Comparison of ENCODE assay signal across 8 cellular contexts in genomic region chr1:51729824-51730284, GRCh38.
DNase-seq lines count a peak whose midpoint lies in the region; ATAC-seq and FAIRE-seq lines count a peak whose summit lies in the region.

No MANE protein-coding gene starts in this region.

- no peaks in the 10 kb centered on the region for H3K27me3 Mint-ChIP-seq in activated T-helper 17 cell treated with anti-CD3 and anti-CD28 coated beads, Interleukin-2, amount 50 U/mL, for 72 hours

- peak overlapping the region; percentile 5 to 25 (median 17) for H3K9ac ChIP-seq in skeletal muscle tissue (ENCODE audit: low read depth in 1 of 3, low read length in 3 of 3)

- no peaks in the 10 kb centered on the region for H3K36me3 Mint-ChIP-seq in activated T-helper 17 cell treated with anti-CD3 and anti-CD28 coated beads, Interleukin-2, amount 50 U/mL, for 72 hours (ENCODE audit: low read depth)

- no peak for FAIRE-seq in HTR-8/SVneo (lab: Jason Lieb, UNC)

- peak overlapping the region; percentile 92 for H3K4me3 Mint-ChIP-seq in activated T-helper 17 cell treated with anti-CD3 and anti-CD28 coated beads, Interleukin-2, amount 50 U/mL, for 72 hours

- no peaks in the 10 kb centered on the region for H3K9me3 Mint-ChIP-seq in activated T-helper 17 cell treated with anti-CD3 and anti-CD28 coated beads, Interleukin-2, amount 50 U/mL, for 72 hours

- peak; percentile 19 for ATAC-seq in GM19463 (IDR thresholded peaks at IDR 0.05; ENCODE audit: unreplicated experiment)
- peak; percentile 36 for ATAC-seq in activated T-helper 17 cell treated with anti-CD3 and anti-CD28 coated beads, Interleukin-2, amount 50 U/mL, for 72 hours (replicated peaks)

- peaks cover 22 to 31% (median 26%) of the 10 kb centered on the region in 3 donors for H3K4me1 ChIP-seq in skeletal muscle tissue (ENCODE audit: control insufficient read depth in 3 of 3, insufficient read depth in 3 of 3, low read length in 3 of 3)

- no peaks in the 10 kb centered on the region for H3K36me3 ChIP-seq in skeletal muscle tissue (ENCODE audit: control insufficient read depth in 3 of 3, insufficient read depth in 3 of 3, low read length in 3 of 3)

- peak overlapping the region; percentile 89 for H3K27ac Mint-ChIP-seq in activated T-helper 17 cell treated with anti-CD3 and anti-CD28 coated beads, Interleukin-2, amount 50 U/mL, for 72 hours

- no peaks in the 10 kb centered on the region for H3K27me3 ChIP-seq in skeletal muscle tissue (ENCODE audit: control insufficient read depth in 3 of 3, insufficient read depth in 3 of 3, low read length in 3 of 3)

- H3K4me1 Mint-ChIP-seq in activated T-helper 17 cell treated with anti-CD3 and anti-CD28 coated beads, Interleukin-2, amount 50 U/mL, for 72 hours, result peaks cover 26% of the 10 kb centered on the region

- DNase-seq in DMS79 treated with DMSO at 0.1 percent for 48 hours (lab: John Stamatoyannopoulos, UW), result peak; percentile 46
- DNase-seq in HTR-8/SVneo (ENCODE audit: insufficient read length, low spot score), result peak; percentile 27
- peak; percentile 40 for DNase-seq in hepatic stellate cell (ENCODE audit: low spot score)
- no peak for DNase-seq in middle frontal gyrus (ENCODE audit: extremely low spot score, low spot score)
- no peak for DNase-seq in activated effector memory CD4-positive, alpha-beta T cell treated with anti-CD3 and anti-CD28 coated beads, Interleukin-2, amount 50 U/mL, for 16 hours

- no peaks in the 10 kb centered on the region for H3K9me3 ChIP-seq in skeletal muscle tissue (ENCODE audit: control insufficient read depth in 3 of 3, low read length in 3 of 3)

- no peak overlapping the region for H3K27ac ChIP-seq in skeletal muscle tissue (ENCODE audit: low read depth, low read length)

- H3K4me3 ChIP-seq in skeletal muscle tissue (ENCODE audit: low read length in 3 of 3), result peak overlapping the region; percentile 10 to 48 (median 37)

Comparison
In these comparisons a context has a peak if more than half of its experiments do, and no peak if none do; other contexts are left out.
1. DNase-seq: peak in DMS79 treated with DMSO at 0.1 percent for 48 hours (single experiment), HTR-8/SVneo (single experiment) and hepatic stellate cell (single experiment); none in middle frontal gyrus (single experiment) and activated effector memory CD4-positive, alpha-beta T cell treated with anti-CD3 and anti-CD28 coated beads, Interleukin-2, amount 50 U/mL, for 16 hours (single experiment).